ENCODE assay signal across 20 cellular contexts in the genomic region with DNA sequence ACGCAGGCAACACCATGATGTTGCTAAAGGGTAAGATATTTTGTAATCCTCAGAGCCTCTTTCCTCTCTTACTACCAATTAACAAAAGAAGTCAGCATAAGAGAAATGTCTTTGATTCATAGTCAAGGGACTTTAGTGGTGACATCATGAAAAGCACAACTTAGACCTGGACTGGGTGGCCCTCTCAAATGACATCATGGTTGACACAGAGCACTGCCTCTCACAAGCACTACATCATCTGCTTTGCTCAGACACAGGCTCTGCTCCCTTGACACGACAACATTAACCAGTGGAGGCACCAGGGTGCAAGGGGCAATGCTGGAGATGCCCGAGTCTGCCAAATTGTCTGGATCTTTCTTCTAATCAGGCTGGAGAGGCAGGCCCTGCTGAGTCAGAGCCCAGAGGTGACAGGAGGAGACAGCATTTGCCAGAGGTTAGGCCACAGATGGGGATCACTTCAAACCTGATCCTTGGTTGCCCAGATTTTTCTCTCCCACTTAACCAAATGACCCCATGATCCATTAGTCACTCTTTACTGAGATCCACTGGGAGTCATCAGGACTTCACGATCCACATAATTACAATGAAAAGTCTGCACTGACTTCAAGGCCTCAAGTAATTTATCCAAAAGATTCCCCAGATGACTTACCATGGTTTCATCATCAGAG.
DNase-seq lines count a peak whose midpoint lies in the region; ATAC-seq and TF ChIP-seq lines count a peak whose summit lies in the region.
"Had no signal": no experiment of that assay in that cellular context is flagged by ENCODE, and none has a peak within 500 bp of the region (broad histone marks: within the 10 kb centered on the region; RNA-seq: fewer than 3 reads in every experiment).

No MANE protein-coding gene starts in this region.

- H3K4me3 ChIP-seq in BE2C (ENCODE audit: low read depth, low read length) (no peak overlapping the region), MG63 (no peak overlapping the region), foreskin fibroblast (ENCODE audit: low read depth in 1 of 2, low read length in 2 of 2) (no peak overlapping the region)

- no peaks in the 10 kb centered on the region; the same call in none of the 2 replicates for H3K36me3 ChIP-seq in BE2C
- no peaks in the 10 kb centered on the region for H3K36me3 ChIP-seq in MG63
- H3K36me3 ChIP-seq: WERI-Rb-1 had no signal

- no peak for ATAC-seq in HG02885 (IDR thresholded peaks at IDR 0.05; ENCODE audit: poor library complexity, unreplicated experiment)
- ATAC-seq in HG02759 (IDR thresholded peaks at IDR 0.05; ENCODE audit: unreplicated experiment): no peak
- ATAC-seq: natural killer cell had no signal

- H3K9me3 ChIP-seq in BE2C (no peaks in the 10 kb centered on the region; the same call in 1 of the 2 replicates), MG63 (peaks cover 2% of the 10 kb centered on the region; the same call in 1 of the 2 replicates)

- intact Hi-C loops in posterior vena cava (cut with DNase I): no loop called here

- H3K27me3 ChIP-seq in BE2C (no peaks in the 10 kb centered on the region), MG63 (no peaks in the 10 kb centered on the region)

- peaks cover 14% of the 10 kb centered on the region for H3K4me1 ChIP-seq in BE2C

- DNase-seq in BE2C: peak; percentile 34
- peak; percentile 17 for DNase-seq in MG63
- peak; percentile 55 to 75 for DNase-seq in foreskin fibroblast
- DNase-seq in posterior vena cava (ENCODE audit: low spot score): peak; percentile 83
- no peak for DNase-seq in DMS114 treated with DMSO at 0.1 percent for 48 hours (lab: John Stamatoyannopoulos, UW; ENCODE audit: unreplicated experiment)
- no peak for DNase-seq in activated naive CD4-positive, alpha-beta T cell treated with Interleukin-2 at 50 U/mL for 16 hours
- DNase-seq: activated CD4-positive, alpha-beta memory T cell treated with anti-CD3 and anti-CD28 coated beads, Interleukin-2, amount 10 ng/mL, durations not matched to agents 7 days and 5 days; activated naive CD4-positive, alpha-beta T cell treated with anti-CD3 and anti-CD28 coated beads for 36 hours; activated T-cell treated with anti-CD3 and anti-CD28 coated beads, Interleukin-2, amount 50 U/mL, for 24 hours; hippocampal formation; Kasumi-1; natural killer cell; NCI-H1417; NCI-H2171; NCI-H69; OCI-M1; stimulated activated CD4-positive, alpha-beta T cell treated with anti-CD3 and anti-CD28 coated beads, Interleukin-4, amount 100 ng/mL, for 4 hours; WERI-Rb-1 had no signal

- no peak for TF ChIP-seq CTCF in BE2C (IDR thresholded peaks at IDR 0.05; ENCODE audit: low read depth, low read length)
- no peak for TF ChIP-seq CTCF in foreskin fibroblast (IDR thresholded peaks at IDR 0.05; ENCODE audit: low read depth, low read length)

Comparison
In these comparisons a context has a peak if more than half of its experiments do, and no peak if none do; other contexts are left out.
1. DNase-seq: peak in BE2C (single experiment), MG63 (single experiment), foreskin fibroblast (2 of 2) and posterior vena cava (single experiment); none in DMS114 treated with DMSO at 0.1 percent for 48 hours (single experiment) and activated naive CD4-positive, alpha-beta T cell treated with Interleukin-2 at 50 U/mL for 16 hours (single experiment).